In the genomic region with DNA sequence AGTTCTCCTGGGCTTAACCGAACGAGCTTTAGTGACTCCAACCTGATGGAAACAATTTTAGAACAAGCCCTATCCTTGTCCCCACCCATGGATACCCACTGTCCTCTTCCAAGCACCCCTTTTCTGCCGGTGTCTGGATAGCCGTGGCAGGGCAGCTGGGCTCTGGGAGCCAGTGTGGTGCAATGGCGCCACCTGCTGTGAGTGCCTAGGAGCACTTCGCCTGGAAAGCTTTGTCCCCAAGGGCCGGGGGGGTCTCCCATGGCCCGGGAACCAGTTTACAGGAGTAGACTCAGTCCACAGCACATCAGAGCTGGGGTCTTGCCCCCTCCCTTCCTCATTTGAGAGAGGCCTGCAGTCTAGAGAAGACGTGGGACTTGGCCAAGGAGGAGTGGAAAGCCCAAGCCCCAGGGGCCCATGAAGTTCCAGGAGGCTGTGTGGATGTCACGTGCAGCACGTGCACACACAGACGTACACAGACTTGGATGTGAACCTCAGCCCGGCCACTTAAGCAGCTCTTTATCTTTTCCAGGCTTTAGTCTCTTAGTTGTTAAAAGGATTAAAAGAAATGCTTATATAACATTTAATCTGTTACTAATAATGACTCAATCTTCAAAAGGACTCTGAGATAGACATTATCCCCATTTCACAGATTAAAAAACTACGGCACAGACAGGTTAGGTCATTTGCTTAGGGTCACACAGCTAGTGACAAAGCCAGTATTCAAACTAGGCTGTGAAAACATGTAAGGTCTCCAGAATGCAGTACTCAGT, we compare ENCODE assay signal across 8 cellular contexts. TPM values are rescaled to one million over a fixed set of nuclear protein-coding genes. Genes with fewer than 3 reads are reported as not detected.
A peak's percentile ranks its signal among the peaks of the same experiment; 100 is the strongest.
DNase-seq lines count a peak whose midpoint lies in the region; ATAC-seq, FAIRE-seq and TF ChIP-seq lines count a peak whose summit lies in the region.

No MANE protein-coding gene starts in this region.

- no peaks in the 10 kb centered on the region for H3K79me2 ChIP-seq in osteoblast (ENCODE audit: insufficient read depth, low read length)

- no peaks in the 10 kb centered on the region for H3K9me3 ChIP-seq in osteoblast (ENCODE audit: low read depth, low read length)

- H4K20me1 ChIP-seq in osteoblast (ENCODE audit: insufficient read depth, low read length): no peaks in the 10 kb centered on the region

- no peak overlapping the region for H3K27ac ChIP-seq in osteoblast (ENCODE audit: low read depth, low read length)

- ATAC-seq in GM18498 (IDR thresholded peaks at IDR 0.05; ENCODE audit: unreplicated experiment) (no peak), GM21447 (IDR thresholded peaks at IDR 0.05; ENCODE audit: unreplicated experiment) (no peak)

- H3K4me3 ChIP-seq in osteoblast (ENCODE audit: insufficient read depth, low read length): no peak overlapping the region

- peak; percentile 69 for TF ChIP-seq CTCF in osteoblast (IDR thresholded peaks at IDR 0.05; ENCODE audit: extremely low read depth, low read depth, low read length)

- H3K4me2 ChIP-seq in osteoblast (ENCODE audit: insufficient read depth, low read length): no peak overlapping the region

- H3K27me3 ChIP-seq in osteoblast (ENCODE audit: insufficient read depth, low read length): peaks cover 2% of the 10 kb centered on the region

- FAIRE-seq in GM19239 (lab: Jason Lieb, UNC): peak; percentile 65
- FAIRE-seq in frontal cortex (lab: Jason Lieb, UNC): no peak

- H3K4me1 ChIP-seq in osteoblast (ENCODE audit: insufficient read depth, low read length): peaks cover 14% of the 10 kb centered on the region

- H3K36me3 ChIP-seq in osteoblast (ENCODE audit: insufficient read depth, low read length): peaks cover 21% of the 10 kb centered on the region

- DNase-seq in AG08395 (ENCODE audit: low spot score) (peak; percentile 74), GM19239 (ENCODE audit: insufficient read length, low spot score) (peak; percentile 50), NCI-H82 (lab: John Stamatoyannopoulos, UW) (peak; percentile 91), frontal cortex (ENCODE audit: low spot score in 2 of 2) (peak; percentile 45 to 75), osteoblast (ENCODE audit: insufficient read length, low spot score, missing footprints) (peak; percentile 92)
- peak; percentile 82 for DNase-seq in activated effector memory CD4-positive, alpha-beta T cell treated with anti-CD3 and anti-CD28 coated beads, Interleukin-2, amount 50 U/mL, for 16 hours

- H2AFZ ChIP-seq in osteoblast (ENCODE audit: low read length): no peak overlapping the region

RNA-seq across cellular contexts. Expression of a gene that starts 40.9 kb away (rescaled TPM):
- total RNA-seq in frontal cortex (2.0 TPM), osteoblast (not detected in 2 replicates)

RNA-seq across cellular contexts. Expression of a gene that starts 57.3 kb away (rescaled TPM):
- total RNA-seq in frontal cortex (43.2 TPM), osteoblast (39.8 and 46.7 TPM in 2 replicates)
